8 cellular contexts compared by ENCODE assay signal in the genomic region with DNA sequence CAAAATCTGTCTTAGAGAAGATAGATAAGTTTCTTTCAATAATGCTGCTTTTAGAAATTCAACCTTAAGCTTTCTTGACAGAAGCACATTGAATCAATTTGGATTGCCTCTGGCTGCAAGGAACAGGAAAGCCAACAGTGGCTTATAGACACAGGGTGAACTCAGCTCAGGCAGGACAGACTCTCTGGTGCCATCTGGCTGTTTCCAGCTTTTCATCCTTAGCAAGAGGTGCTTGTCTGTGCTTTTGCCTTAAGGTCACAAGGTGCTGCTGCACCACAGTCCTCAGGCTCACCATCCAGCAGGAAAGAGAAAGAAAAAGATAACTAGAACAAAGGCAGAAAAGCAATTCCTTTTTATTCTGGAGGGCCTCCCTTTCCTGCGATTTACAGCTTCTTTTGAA.
A peak's percentile ranks its signal among the peaks of the same experiment; 100 is the strongest.
DNase-seq lines count a peak whose midpoint lies in the region; ATAC-seq and TF ChIP-seq lines count a peak whose summit lies in the region.

No MANE protein-coding gene starts in this region.

- H3K36me3 ChIP-seq in SK-N-MC (ENCODE audit: insufficient read depth, low read length): no peaks in the 10 kb centered on the region

- peak; percentile 59 for TF ChIP-seq CTCF in LNCAP (IDR thresholded peaks at IDR 0.05)

- no peak overlapping the region for H3K9ac ChIP-seq in SK-N-MC (ENCODE audit: insufficient read length)

- no peaks in the 10 kb centered on the region for H3K9me3 ChIP-seq in SK-N-MC (ENCODE audit: low read depth, low read length)

- no peak for ATAC-seq in HG03442 (IDR thresholded peaks at IDR 0.05; ENCODE audit: unreplicated experiment)
- ATAC-seq in GM21367 (IDR thresholded peaks at IDR 0.05; ENCODE audit: unreplicated experiment): no peak
- no peak for ATAC-seq in GM18519 (IDR thresholded peaks at IDR 0.05; ENCODE audit: low FRiP score, unreplicated experiment)

- H3K4me3 ChIP-seq in SK-N-MC: 0 out of 2 replicates have a peak overlapping the region, but pooled peaks have one; percentile 23

- peak overlapping the region; percentile 51; the same call in 1 of the 2 replicates for H3K27ac ChIP-seq in SK-N-MC

- DNase-seq in DMS53 treated with DMSO at 0.1 percent for 48 hours (lab: John Stamatoyannopoulos, UW; ENCODE audit: unreplicated experiment) (peak; percentile 46), SK-N-MC (ENCODE audit: low read depth, low spot score) (no peak), glomerular visceral epithelial cell (ENCODE audit: extremely low spot score) (peak; percentile 44), occipital lobe (lab: John Stamatoyannopoulos, UW) (no peak)

Comparison
In these comparisons a context has a peak if more than half of its experiments do, and no peak if none do; other contexts are left out.
1. DNase-seq: peak in DMS53 treated with DMSO at 0.1 percent for 48 hours (single experiment) and glomerular visceral epithelial cell (single experiment); none in SK-N-MC (single experiment) and occipital lobe (single experiment).